In the genomic region with DNA sequence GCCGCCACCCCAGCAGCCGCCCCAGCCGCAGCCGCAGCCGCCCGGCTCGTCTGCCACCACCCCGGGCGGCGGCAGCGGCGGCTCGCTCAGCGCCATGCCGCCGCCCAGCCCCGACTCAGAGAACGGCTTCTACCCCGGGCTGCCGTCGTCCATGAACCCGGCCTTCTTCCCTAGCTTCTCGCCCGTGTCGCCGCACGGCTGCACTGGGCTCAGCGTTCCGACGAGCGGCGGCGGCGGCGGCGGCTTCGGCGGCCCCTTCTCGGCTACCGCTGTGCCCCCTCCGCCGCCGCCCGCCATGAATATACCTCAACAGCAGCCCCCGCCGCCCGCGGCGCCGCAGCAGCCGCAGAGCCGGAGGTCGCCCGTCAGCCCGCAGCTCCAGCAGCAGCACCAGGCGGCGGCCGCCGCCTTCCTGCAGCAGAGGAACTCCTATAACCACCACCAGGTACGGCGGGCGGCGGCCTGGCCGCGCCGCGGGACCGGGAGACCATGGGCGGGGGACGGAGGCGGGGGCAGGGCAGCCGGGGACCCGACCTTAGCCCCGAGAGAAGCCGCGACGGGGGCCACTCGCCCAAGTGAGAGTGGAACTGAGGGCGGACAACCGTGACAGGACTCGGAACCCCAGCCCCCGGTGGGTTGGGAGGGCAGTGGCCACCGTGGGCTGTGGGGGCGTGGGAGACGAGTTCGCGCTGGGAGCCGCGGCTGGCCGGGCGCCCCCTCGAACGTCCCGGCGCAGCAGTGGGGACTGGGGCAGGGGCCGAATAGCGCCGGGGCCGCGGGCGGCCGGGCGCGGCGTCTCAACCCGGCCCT, we compare ENCODE assay signal across 1 cellular context.
A peak's percentile ranks its signal among the peaks of the same experiment; 100 is the strongest.
TF ChIP-seq lines count a peak whose summit lies in the region.

No MANE protein-coding gene starts in this region.

TF ChIP-seq in HepG2, 621 proteins besides CTCF, POLR2A, EP300 and RAD21 (continued from another document):
- TF ChIP-seq ASH2L (IDR thresholded peaks at IDR 0.05; ENCODE audit: insufficient read length, low read depth, low read length) (no peak), ATF7 (IDR thresholded peaks at IDR 0.05) (no peak), ATF7 (CRISPR knock-in tag; IDR thresholded peaks at IDR 0.05) (no peak), ZMYM2 (CRISPR knock-in tag; IDR thresholded peaks at IDR 0.05) (0 out of 2 replicates have a peak, but pooled peaks have one; percentile 36), ZSCAN22 (CRISPR knock-in tag; IDR thresholded peaks at IDR 0.05) (no peak), PLRG1 (conservative IDR thresholded peaks at IDR 0.05) (no peak)
- TF ChIP-seq, protein P1, sequence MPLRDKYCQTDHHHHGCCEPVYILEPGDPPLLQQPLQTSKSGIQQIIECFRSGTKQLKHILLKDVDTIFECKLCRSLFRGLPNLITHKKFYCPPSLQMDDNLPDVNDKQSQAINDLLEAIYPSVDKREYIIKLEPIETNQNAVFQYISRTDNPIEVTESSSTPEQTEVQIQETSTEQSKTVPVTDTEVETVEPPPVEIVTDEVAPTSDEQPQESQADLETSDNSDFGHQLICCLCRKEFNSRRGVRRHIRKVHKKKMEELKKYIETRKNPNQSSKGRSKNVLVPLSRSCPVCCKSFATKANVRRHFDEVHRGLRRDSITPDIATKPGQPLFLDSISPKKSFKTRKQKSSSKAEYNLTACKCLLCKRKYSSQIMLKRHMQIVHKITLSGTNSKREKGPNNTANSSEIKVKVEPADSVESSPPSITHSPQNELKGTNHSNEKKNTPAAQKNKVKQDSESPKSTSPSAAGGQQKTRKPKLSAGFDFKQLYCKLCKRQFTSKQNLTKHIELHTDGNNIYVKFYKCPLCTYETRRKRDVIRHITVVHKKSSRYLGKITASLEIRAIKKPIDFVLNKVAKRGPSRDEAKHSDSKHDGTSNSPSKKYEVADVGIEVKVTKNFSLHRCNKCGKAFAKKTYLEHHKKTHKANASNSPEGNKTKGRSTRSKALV (CRISPR knock-in tag; IDR thresholded peaks at IDR 0.05): no peak
- TF ChIP-seq, protein P2, sequence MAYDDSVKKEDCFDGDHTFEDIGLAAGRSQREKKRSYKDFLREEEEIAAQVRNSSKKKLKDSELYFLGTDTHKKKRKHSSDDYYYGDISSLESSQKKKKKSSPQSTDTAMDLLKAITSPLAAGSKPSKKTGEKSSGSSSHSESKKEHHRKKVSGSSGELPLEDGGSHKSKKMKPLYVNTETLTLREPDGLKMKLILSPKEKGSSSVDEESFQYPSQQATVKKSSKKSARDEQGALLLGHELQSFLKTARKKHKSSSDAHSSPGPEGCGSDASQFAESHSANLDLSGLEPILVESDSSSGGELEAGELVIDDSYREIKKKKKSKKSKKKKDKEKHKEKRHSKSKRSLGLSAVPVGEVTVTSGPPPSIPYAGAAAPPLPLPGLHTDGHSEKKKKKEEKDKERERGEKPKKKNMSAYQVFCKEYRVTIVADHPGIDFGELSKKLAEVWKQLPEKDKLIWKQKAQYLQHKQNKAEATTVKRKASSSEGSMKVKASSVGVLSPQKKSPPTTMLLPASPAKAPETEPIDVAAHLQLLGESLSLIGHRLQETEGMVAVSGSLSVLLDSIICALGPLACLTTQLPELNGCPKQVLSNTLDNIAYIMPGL (CRISPR knock-in tag; IDR thresholded peaks at IDR 0.05; ENCODE audit: borderline replicate concordance in 1 of 2, low read depth in 1 of 2): peak in 1 of 2 experiments; percentile 40; a peak in 1 of 4 replicates
- TF ChIP-seq, protein P3, sequence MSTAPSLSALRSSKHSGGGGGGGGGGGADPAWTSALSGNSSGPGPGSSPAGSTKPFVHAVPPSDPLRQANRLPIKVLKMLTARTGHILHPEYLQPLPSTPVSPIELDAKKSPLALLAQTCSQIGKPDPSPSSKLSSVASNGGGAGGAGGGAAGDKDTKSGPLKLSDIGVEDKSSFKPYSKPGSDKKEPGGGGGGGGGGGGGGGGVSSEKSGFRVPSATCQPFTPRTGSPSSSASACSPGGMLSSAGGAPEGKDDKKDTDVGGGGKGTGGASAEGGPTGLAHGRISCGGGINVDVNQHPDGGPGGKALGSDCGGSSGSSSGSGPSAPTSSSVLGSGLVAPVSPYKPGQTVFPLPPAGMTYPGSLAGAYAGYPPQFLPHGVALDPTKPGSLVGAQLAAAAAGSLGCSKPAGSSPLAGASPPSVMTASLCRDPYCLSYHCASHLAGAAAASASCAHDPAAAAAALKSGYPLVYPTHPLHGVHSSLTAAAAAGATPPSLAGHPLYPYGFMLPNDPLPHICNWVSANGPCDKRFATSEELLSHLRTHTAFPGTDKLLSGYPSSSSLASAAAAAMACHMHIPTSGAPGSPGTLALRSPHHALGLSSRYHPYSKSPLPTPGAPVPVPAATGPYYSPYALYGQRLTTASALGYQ (CRISPR knock-in tag; IDR thresholded peaks at IDR 0.05): no peak
